Comparison of ENCODE assay signal across 13 cellular contexts in genomic region chr10:31526681-31527080, GRCh38.
DNase-seq lines count a peak whose midpoint lies in the region; ATAC-seq and TF ChIP-seq lines count a peak whose summit lies in the region.
"Had no signal": no experiment of that assay in that cellular context is flagged by ENCODE, and none has a peak within 500 bp of the region (broad histone marks: within the 10 kb centered on the region; RNA-seq: fewer than 3 reads in every experiment).

No MANE protein-coding gene starts in this region.

- H2BK20ac ChIP-seq in IMR-90 (ENCODE audit: low read depth, low read length), result no peak overlapping the region

- no peak for ATAC-seq in IMR-90 (ENCODE audit: low read depth)
- no peak for ATAC-seq in activated naive CD8-positive, alpha-beta T cell treated with anti-CD3 and anti-CD28 coated beads, Interleukin-2, amount 50 U/mL, for 24 hours
- ATAC-seq in left lung, result peak; percentile 44
- no peak for ATAC-seq in GM21576 (IDR thresholded peaks at IDR 0.05; ENCODE audit: unreplicated experiment)

- H3K9me3 ChIP-seq in IMR-90 (ENCODE audit: control insufficient read depth, insufficient read depth, low read length), result no peaks in the 10 kb centered on the region
- no peaks in the 10 kb centered on the region for H3K9me3 ChIP-seq in left lung
- H3K9me3 ChIP-seq: adrenal gland, stomach had no signal

- peaks cover 12% of the 10 kb centered on the region; the same call in 1 of the 2 replicates for H3K9me1 ChIP-seq in IMR-90 (ENCODE audit: insufficient read depth, low read length)

- intact Hi-C loops in IMR-90 (cut with micrococcal nuclease) (loop anchor here (5.0 kb wide), 1 partner anchor 281 kb away; no protein-coding TSS in a partner anchor), left lung (cut with DNase I) (no loop called here)

- H3K9ac ChIP-seq in IMR-90 (ENCODE audit: low read depth, low read length), result no peak overlapping the region

- H3K4me1 ChIP-seq in IMR-90 (ENCODE audit: control insufficient read depth, insufficient read depth, low read length), result no peaks in the 10 kb centered on the region; the same call in 1 of the 2 replicates
- H3K4me1 ChIP-seq in left lung, result peaks cover 0 to 9% of the 10 kb centered on the region in 2 donors
- H3K4me1 ChIP-seq: adrenal gland had no signal

- peaks cover under 1% of the 10 kb centered on the region for H3K27me3 Mint-ChIP-seq in activated naive CD8-positive, alpha-beta T cell treated with anti-CD3 and anti-CD28 coated beads, Interleukin-2, amount 50 U/mL, for 24 hours

- no peak overlapping the region for H3K18ac ChIP-seq in IMR-90 (ENCODE audit: low read depth, low read length)

- H3K4me3 Mint-ChIP-seq in activated naive CD8-positive, alpha-beta T cell treated with anti-CD3 and anti-CD28 coated beads, Interleukin-2, amount 50 U/mL, for 24 hours, result no peak overlapping the region

- TF ChIP-seq CTCF in IMR-90 (conservative IDR thresholded peaks at IDR 0.05; ENCODE audit: low read depth, low read length), result no peak
- TF ChIP-seq CTCF in left lung (IDR thresholded peaks at IDR 0.05), result no peak

- H3K14ac ChIP-seq in IMR-90 (replicated peaks; ENCODE audit: low read depth, low read length), result no peak overlapping the region

- no peak overlapping the region for H3K4me2 ChIP-seq in IMR-90 (ENCODE audit: low read depth, low read length)

- H2AK5ac ChIP-seq in IMR-90 (ENCODE audit: low read depth, low read length), result no peak overlapping the region

- no peak overlapping the region for H3K56ac ChIP-seq in IMR-90 (ENCODE audit: extremely low read depth, insufficient read depth, low read length)

- H3K27me3 ChIP-seq in IMR-90 (ENCODE audit: control insufficient read depth, insufficient read depth, low read length) (no peaks in the 10 kb centered on the region), left lung (no peaks in the 10 kb centered on the region)
- H3K27me3 ChIP-seq: adrenal gland, stomach had no signal

- peak overlapping the region; percentile 70 for H3K27ac Mint-ChIP-seq in activated naive CD8-positive, alpha-beta T cell treated with anti-CD3 and anti-CD28 coated beads, Interleukin-2, amount 50 U/mL, for 24 hours

- in situ Hi-C loops in IMR-90 (cut with MboI; ENCODE audit: low sequenced_read_pairs), result no loop called here

- TF ChIP-seq RAD21 in IMR-90 (IDR thresholded peaks at IDR 0.05; ENCODE audit: low read length), result no peak

- DNase-seq in Daoy (ENCODE audit: low read depth) (peak; percentile 1), IMR-90 (peak; percentile 27), left lung (peak in 1 of 2 donors; percentile 57), superior temporal gyrus (ENCODE audit: extremely low spot score) (no peak)
- no peak for DNase-seq in activated naive CD8-positive, alpha-beta T cell treated with anti-CD3 and anti-CD28 coated beads, Interleukin-2, amount 50 U/mL, for 24 hours
- DNase-seq in activated effector memory CD4-positive, alpha-beta T cell treated with Interleukin-2 at 50 U/mL for 16 hours, result no peak
- DNase-seq: adrenal gland; C1 segment of cervical spinal cord; effector CD4-positive, alpha-beta T cell; NCI-H1092 treated with DMSO at 0.1 percent for 48 hours; RPMI8226; stomach had no signal

- no peaks in the 10 kb centered on the region for H3K9me3 Mint-ChIP-seq in activated naive CD8-positive, alpha-beta T cell treated with anti-CD3 and anti-CD28 coated beads, Interleukin-2, amount 50 U/mL, for 24 hours

- H2BK5ac ChIP-seq in IMR-90 (ENCODE audit: low read depth, low read length, poor library complexity, severe bottlenecking), result no peak overlapping the region

- no peak overlapping the region for H4K5ac ChIP-seq in IMR-90 (ENCODE audit: low read depth, low read length)

- H3K79me1 ChIP-seq in IMR-90 (ENCODE audit: low read depth in 1 of 2, low read length in 2 of 2), result peaks cover 11 to 36% of the 10 kb centered on the region in 2 experiments

- no peak overlapping the region for H2BK15ac ChIP-seq in IMR-90 (ENCODE audit: low read depth, low read length)

- CTCF ChIA-PET in IMR-90 (lab: Yijun Ruan, JAX), result no interaction called here

- H3K4me1 Mint-ChIP-seq in activated naive CD8-positive, alpha-beta T cell treated with anti-CD3 and anti-CD28 coated beads, Interleukin-2, amount 50 U/mL, for 24 hours, result peaks cover 5% of the 10 kb centered on the region

- H3K4ac ChIP-seq in IMR-90 (ENCODE audit: low read depth, low read length), result no peak overlapping the region

- no peak overlapping the region for H3K23ac ChIP-seq in IMR-90 (ENCODE audit: low read depth, low read length)

- no peak overlapping the region for H4K91ac ChIP-seq in IMR-90 (ENCODE audit: insufficient read depth, low read depth, low read length)

- no peak overlapping the region for H2AFZ ChIP-seq in IMR-90 (replicated peaks; ENCODE audit: low read length, poor library complexity)

- TF ChIP-seq POLR2A in IMR-90 (IDR thresholded peaks at IDR 0.05; ENCODE audit: low read depth, low read length), result no peak

- BruUV-seq in IMR-90 (replicated peaks; lab: Mats Ljungman, UMichigan), result no TSS peak

- H2AK9ac ChIP-seq in IMR-90 (replicated peaks; ENCODE audit: low read depth, low read length, poor library complexity), result no peak overlapping the region

- H2BK120ac ChIP-seq in IMR-90 (ENCODE audit: low read depth, low read length), result no peak overlapping the region

- POLR2A ChIA-PET in IMR-90 (lab: Charles Lee; ENCODE audit: unreplicated experiment), result no interaction called here

- peaks cover 30% of the 10 kb centered on the region for H3K36me3 ChIP-seq in IMR-90 (ENCODE audit: control insufficient read depth, insufficient read depth, low read length)
- peaks cover 0 to 25% of the 10 kb centered on the region in 2 donors for H3K36me3 ChIP-seq in left lung

- H3K27ac ChIP-seq in IMR-90 (ENCODE audit: insufficient read depth, low read length), result no peak overlapping the region
- peak overlapping the region in 1 of 2 donors; percentile 26 for H3K27ac ChIP-seq in left lung
- H3K27ac ChIP-seq: adrenal gland had no signal

- H3K36me3 Mint-ChIP-seq in activated naive CD8-positive, alpha-beta T cell treated with anti-CD3 and anti-CD28 coated beads, Interleukin-2, amount 50 U/mL, for 24 hours (ENCODE audit: low read depth), result peaks cover 28% of the 10 kb centered on the region

- no peak overlapping the region for H4K8ac ChIP-seq in IMR-90 (ENCODE audit: low read depth in 2 of 2, low read length in 2 of 2)

- H3K4me3 ChIP-seq in IMR-90 (ENCODE audit: insufficient read depth, low read depth, low read length) (no peak overlapping the region), left lung (no peak overlapping the region)
- H3K4me3 ChIP-seq: adrenal gland, stomach had no signal

- H4K20me1 ChIP-seq in IMR-90 (ENCODE audit: insufficient read depth, low read length), result peaks cover 8% of the 10 kb centered on the region; the same call in 1 of the 2 replicates

- WGBS in IMR-90 (ENCODE audit: extremely low coverage in 2 of 2, insufficient read length in 1 of 2), 2 experiments, result no CpG with 5 or more reads among the region's 11 CpGs

- dilution Hi-C loops in IMR-90 (cut with HindIII; ENCODE audit: low sequenced_read_pairs, unreplicated experiment), result no loop called here

TF ChIP-seq in IMR-90, 13 proteins besides CTCF, POLR2A, EP300 and RAD21:
- TF ChIP-seq RCOR1 (IDR thresholded peaks at IDR 0.05; ENCODE audit: insufficient replicate concordance, low read length) (no peak), USF2 (IDR thresholded peaks at IDR 0.05; ENCODE audit: low read depth, low read length) (no peak), SMC3 (IDR thresholded peaks at IDR 0.05; ENCODE audit: low read depth, low read length) (no peak), FOS (IDR thresholded peaks at IDR 0.05; ENCODE audit: low read depth, low read length) (no peak), RFX5 (IDR thresholded peaks at IDR 0.05; ENCODE audit: low read depth, low read length) (no peak), MAFK (IDR thresholded peaks at IDR 0.05; ENCODE audit: low read depth, low read length) (no peak), CEBPB (IDR thresholded peaks at IDR 0.05; ENCODE audit: low read depth, low read length) (no peak)

Comparison
In these comparisons a context has a peak if more than half of its experiments do, and no peak if none do; other contexts are left out.
1. DNase-seq: peak in Daoy (single experiment) and IMR-90 (single experiment); none in activated naive CD8-positive, alpha-beta T cell treated with anti-CD3 and anti-CD28 coated beads, Interleukin-2, amount 50 U/mL, for 24 hours (single experiment), superior temporal gyrus (single experiment) and activated effector memory CD4-positive, alpha-beta T cell treated with Interleukin-2 at 50 U/mL for 16 hours (single experiment).